In the genomic region with DNA sequence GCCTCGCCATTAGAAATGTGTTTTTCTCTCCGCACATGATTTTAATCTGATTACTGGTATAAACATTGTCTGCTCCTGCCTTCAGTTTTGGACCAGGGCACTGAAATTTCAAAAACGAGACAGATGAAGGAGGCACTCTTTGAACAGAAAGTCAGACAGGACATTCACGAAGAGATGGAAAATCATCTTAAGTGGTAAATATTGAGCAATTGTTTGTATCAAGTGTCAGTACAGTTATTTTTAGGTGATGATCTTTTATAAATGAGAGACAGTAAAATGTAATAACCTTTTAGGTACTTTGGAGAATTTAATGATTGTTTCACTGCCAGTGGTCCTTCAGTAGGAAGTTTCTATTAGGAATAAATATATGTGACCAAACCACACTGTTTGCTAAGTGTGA, we compare ENCODE assay signal across 6 cellular contexts.
"Had no signal": no experiment of that assay in that cellular context is flagged by ENCODE, and none has a peak within 500 bp of the region (broad histone marks: within the 10 kb centered on the region; RNA-seq: fewer than 3 reads in every experiment).

No MANE protein-coding gene starts in this region.

- FAIRE-seq: HepG2, HTR-8/SVneo, K562 had no signal

- H3K4me3 ChIP-seq: K562 had no signal

- H3K9me3 Mint-ChIP-seq: IgD-negative memory B cell had no signal

- H3K4me1 Mint-ChIP-seq: IgD-negative memory B cell had no signal

- H3K4me3 Mint-ChIP-seq: IgD-negative memory B cell had no signal

- H3K27ac ChIP-seq: HL-60 had no signal

- H3K27ac Mint-ChIP-seq: IgD-negative memory B cell had no signal

- DNase-seq: IMR-90 had no signal

- ATAC-seq: HepG2, K562 had no signal

- H3K36me3 Mint-ChIP-seq: IgD-negative memory B cell had no signal
